8 cellular contexts compared by ENCODE assay signal in genomic region chr3:42773409-42773751, GRCh38. TPM values are rescaled to one million over a fixed set of nuclear protein-coding genes. Genes with fewer than 3 reads are reported as not detected.
DNase-seq lines count a peak whose midpoint lies in the region; ATAC-seq and TF ChIP-seq lines count a peak whose summit lies in the region.

No MANE protein-coding gene starts in this region.

- no peak for TF ChIP-seq RAD21 in SK-N-SH (IDR thresholded peaks at IDR 0.05; ENCODE audit: low read length)

- H3K27ac ChIP-seq in AG04450 (ENCODE audit: low read depth, low read length) (no peak overlapping the region), SK-N-SH (ENCODE audit: low read depth in 2 of 2, low read length in 1 of 2) (peak overlapping the region in 1 of 2 experiments; percentile 48; a peak in 1 of 4 replicates), right cardiac atrium (ENCODE audit: low read length) (no peak overlapping the region), suprapubic skin (peak overlapping the region; percentile 51)

- DNase-seq in AG04450 (ENCODE audit: low read depth, low spot score): no peak
- no peak for DNase-seq in SK-N-SH
- no peak for DNase-seq in right cardiac atrium
- no peak for DNase-seq in suprapubic skin (ENCODE audit: low spot score in 2 of 2)
- no peak for DNase-seq in NCI-H2107 (lab: John Stamatoyannopoulos, UW)
- DNase-seq in GM13976 (ENCODE audit: low spot score): no peak

- in situ Hi-C loops in GM13976 (cut with MboI; ENCODE audit: low sequenced_read_pairs, unreplicated experiment): no loop called here

- POLR2A ChIA-PET in AG04450 (lab: Yijun Ruan, JAX): no interaction called here
- POLR2A ChIA-PET in SK-N-SH (lab: Yijun Ruan, JAX): no interaction called here

- H2AFZ ChIP-seq in SK-N-SH (ENCODE audit: low read depth): peak overlapping the region; percentile 73

- intact Hi-C loops in right cardiac atrium (cut with DNase I): no loop called here

- H3F3A ChIP-seq in SK-N-SH (replicated peaks; ENCODE audit: insufficient read depth): peaks cover 14% of the 10 kb centered on the region

- peaks cover 0 to 3% of the 10 kb centered on the region in 2 experiments; a peak in 1 of 4 replicates for H3K4me1 ChIP-seq in SK-N-SH (ENCODE audit: control insufficient read depth in 1 of 2, insufficient read depth in 2 of 2, low read depth in 1 of 2, low read length in 1 of 2)
- no peaks in the 10 kb centered on the region for H3K4me1 ChIP-seq in right cardiac atrium (ENCODE audit: control insufficient read depth, insufficient read depth, low read length)
- H3K4me1 ChIP-seq in suprapubic skin: peaks cover 14% of the 10 kb centered on the region

- H3K9me2 ChIP-seq in SK-N-SH: no peaks in the 10 kb centered on the region

- no peaks in the 10 kb centered on the region for H4K20me1 ChIP-seq in SK-N-SH (ENCODE audit: insufficient read depth)

- CTCF ChIA-PET in AG04450 (lab: Charles Lee): no interaction called here
- CTCF ChIA-PET in SK-N-SH (lab: Yijun Ruan, JAX): interaction anchor here (0.7 to 1.7 kb wide), 2 partner anchors 57 to 108 kb away, joined by 3 to 7 read pairs; no protein-coding TSS in a partner anchor

- H3K4me2 ChIP-seq in SK-N-SH: peak overlapping the region; percentile 72

- no peak for TF ChIP-seq CTCF in AG04450 (IDR thresholded peaks at IDR 0.05; ENCODE audit: low read depth, low read length)
- no peak for TF ChIP-seq CTCF in SK-N-SH (IDR thresholded peaks at IDR 0.05)
- TF ChIP-seq CTCF in suprapubic skin (IDR thresholded peaks at IDR 0.05): no peak
- TF ChIP-seq CTCF in GM13976 (IDR thresholded peaks at IDR 0.05; ENCODE audit: borderline replicate concordance, control extremely low read depth, extremely low read depth, insufficient read depth, missing control alignments): no peak

- peak overlapping the region; percentile 59 for H3K4me3 ChIP-seq in AG04450 (ENCODE audit: low read depth, low read length)
- H3K4me3 ChIP-seq in SK-N-SH (ENCODE audit: low read depth in 2 of 2, low read length in 1 of 2): peak overlapping the region; percentile 56 to 71
- peak overlapping the region; percentile 73 for H3K4me3 ChIP-seq in right cardiac atrium (ENCODE audit: low read length)
- H3K4me3 ChIP-seq in suprapubic skin: peak overlapping the region; percentile 51

- H3K27me3 ChIP-seq in AG04450 (ENCODE audit: control insufficient read depth, insufficient read depth, low read length) (no peaks in the 10 kb centered on the region), SK-N-SH (ENCODE audit: insufficient read depth) (no peaks in the 10 kb centered on the region), right cardiac atrium (ENCODE audit: control insufficient read depth, insufficient read depth) (no peaks in the 10 kb centered on the region), suprapubic skin (no peaks in the 10 kb centered on the region)

- H3K79me2 ChIP-seq in SK-N-SH (ENCODE audit: insufficient read depth): no peaks in the 10 kb centered on the region

- 10% methylated on average over 6 of the region's 6 CpGs for WGBS in SK-N-SH (ENCODE audit: low lambda C conversion rate)
- WGBS in right cardiac atrium: 9% methylated on average over 6 of the region's 6 CpGs
- WGBS in suprapubic skin: 14% methylated on average over 6 of the region's 6 CpGs

- ATAC-seq in GM21723 (IDR thresholded peaks at IDR 0.05; ENCODE audit: unreplicated experiment) (peak; percentile 15), right cardiac atrium (no peak), GM18519 (IDR thresholded peaks at IDR 0.05; ENCODE audit: low FRiP score, unreplicated experiment) (no peak)

- TF ChIP-seq EP300 in SK-N-SH (IDR thresholded peaks at IDR 0.05; ENCODE audit: borderline replicate concordance in 1 of 2, low read depth in 1 of 2, low read length in 1 of 2) (no peak), suprapubic skin (IDR thresholded peaks at IDR 0.05) (no peak)

- H3K9ac ChIP-seq in SK-N-SH: peak overlapping the region; percentile 62; the same call in 1 of the 2 replicates

- TF ChIP-seq POLR2A in suprapubic skin (IDR thresholded peaks at IDR 0.05): no peak

- peaks cover 0 to 4% of the 10 kb centered on the region in 2 experiments for H3K36me3 ChIP-seq in SK-N-SH (replicated peaks in 1 of 2; ENCODE audit: control insufficient read depth in 1 of 2, insufficient read depth in 2 of 2, low read length in 1 of 2)
- no peaks in the 10 kb centered on the region for H3K36me3 ChIP-seq in suprapubic skin

- H3K9me3 ChIP-seq in AG04450 (ENCODE audit: control insufficient read depth, insufficient read depth, low read length): peaks cover 7% of the 10 kb centered on the region; the same call in 1 of the 2 replicates
- H3K9me3 ChIP-seq in SK-N-SH: no peaks in the 10 kb centered on the region
- H3K9me3 ChIP-seq in right cardiac atrium (ENCODE audit: control insufficient read depth, low read length): no peaks in the 10 kb centered on the region
- no peaks in the 10 kb centered on the region for H3K9me3 ChIP-seq in suprapubic skin

TF ChIP-seq in SK-N-SH, 30 proteins besides CTCF, POLR2A, EP300 and RAD21 (continues in another document):
- TF ChIP-seq JUND (IDR thresholded peaks at IDR 0.05) (no peak), IRF3 (IDR thresholded peaks at IDR 0.05; ENCODE audit: low read depth, low read length) (no peak), RFX5 (IDR thresholded peaks at IDR 0.05; ENCODE audit: low read length) (no peak), ELF1 (IDR thresholded peaks at IDR 0.05) (no peak), MAX (IDR thresholded peaks at IDR 0.05; ENCODE audit: low read depth) (no peak), GABPA (IDR thresholded peaks at IDR 0.05; ENCODE audit: low read depth) (no peak), REST (IDR thresholded peaks at IDR 0.05; ENCODE audit: low read depth, low read length) (no peak)

RNA-seq across cellular contexts. Expression of gene CCDC13, which starts 0.3 kb away (rescaled TPM):
- polyA plus RNA-seq in AG04450 (2011; rRNA removed): 0.20 TPM in 1 of 2 replicates, not detected in the other
- 0.51 TPM in 1 of 2 replicates, not detected in the other for polyA minus RNA-seq in AG04450 (2011; rRNA and poly(A)+ RNA removed)
- polyA plus RNA-seq in SK-N-SH (2012; rRNA removed): 0.66 and 1.3 TPM in 2 replicates
- 0.37 and 0.82 TPM in 2 replicates for polyA plus RNA-seq in SK-N-SH (2012; cell fraction: cytosol; rRNA removed)
- polyA plus RNA-seq in SK-N-SH (2012; cell fraction: nucleus; rRNA removed): 2.9 and 3.2 TPM in 2 replicates
- total RNA-seq in right cardiac atrium: 1 to 10 TPM in 1 of 4 donors, under 1 TPM in 2, not detected in 1; 0.26 to 1.8 (median 0.96) TPM
- 0.84 TPM for polyA plus RNA-seq in right cardiac atrium
- total RNA-seq in suprapubic skin: under 1 TPM in 1 of 4 donors, not detected in 3; 0.89 TPM

RNA-seq across cellular contexts. Expression of gene HIGD1A, which starts 30.9 kb away (rescaled TPM):
- polyA plus RNA-seq in AG04450 (2011; rRNA removed) (158 and 225 TPM in 2 replicates), SK-N-SH (2012; rRNA removed) (72.1 and 112 TPM in 2 replicates), right cardiac atrium (348 TPM)
- polyA minus RNA-seq in AG04450 (2011; rRNA and poly(A)+ RNA removed): 19.3 and 39.3 TPM in 2 replicates
- 147 and 222 TPM in 2 replicates for polyA plus RNA-seq in SK-N-SH (2012; cell fraction: cytosol; rRNA removed)
- 13.6 and 31.7 TPM in 2 replicates for polyA plus RNA-seq in SK-N-SH (2012; cell fraction: nucleus; rRNA removed)
- total RNA-seq in right cardiac atrium (100 to 1,000 TPM; 179 to 274 (median 239) TPM), suprapubic skin (10 to 100 TPM; 46.8 to 91.9 (median 81.4) TPM)

RNA-seq across cellular contexts. Expression of gene ACKR2, which starts 35.9 kb away (rescaled TPM):
- polyA plus RNA-seq in AG04450 (2011; rRNA removed) (0.04 TPM in 1 of 2 replicates, not detected in the other), SK-N-SH (2012; rRNA removed) (0.10 and 0.11 TPM in 2 replicates), right cardiac atrium (1.2 TPM)
- polyA minus RNA-seq in AG04450 (2011; rRNA and poly(A)+ RNA removed): not detected in 2 replicates
- 0.03 and 0.09 TPM in 2 replicates for polyA plus RNA-seq in SK-N-SH (2012; cell fraction: cytosol; rRNA removed)
- polyA plus RNA-seq in SK-N-SH (2012; cell fraction: nucleus; rRNA removed): 0.21 and 0.22 TPM in 2 replicates
- total RNA-seq in right cardiac atrium (1 to 10 TPM; 1.4 to 2.4 (median 1.8) TPM), suprapubic skin (1 to 10 TPM; 1.2 to 6.6 (median 3.4) TPM)
